ENCODE assay signal across 8 cellular contexts in the genomic region with DNA sequence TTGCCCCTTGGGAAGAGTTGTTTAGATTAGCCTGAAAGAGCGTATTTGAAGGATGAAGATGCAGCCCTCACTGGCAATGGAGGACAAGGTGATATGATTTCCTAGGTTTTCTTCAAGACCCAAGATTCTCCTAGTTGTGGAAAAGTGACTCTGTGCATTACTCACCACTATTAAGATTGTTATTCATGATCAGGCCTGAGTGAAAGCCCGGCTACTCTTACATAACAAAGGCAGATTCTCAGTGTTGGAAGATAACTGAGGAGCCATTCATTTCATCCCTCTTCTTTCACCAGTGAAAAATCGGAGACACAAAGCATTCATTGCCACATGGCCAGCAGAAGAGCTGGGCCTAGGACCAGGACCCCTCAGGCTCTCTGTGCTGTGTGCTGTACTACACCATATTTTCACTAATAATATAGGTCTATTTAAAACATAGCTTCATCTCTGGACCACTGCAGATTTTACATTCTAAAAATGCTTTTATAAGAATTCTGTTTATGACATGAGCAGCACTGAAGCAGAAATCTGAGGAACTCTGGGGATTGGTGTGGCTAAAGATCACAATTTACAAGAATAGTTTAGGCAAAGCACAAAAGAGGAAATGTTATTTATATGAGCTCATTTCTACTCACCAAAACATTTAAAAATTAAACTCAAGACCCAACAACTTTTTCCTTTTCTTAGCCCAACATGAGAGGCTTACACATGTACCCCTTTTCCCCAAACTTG.
DNase-seq lines count a peak whose midpoint lies in the region; ATAC-seq and TF ChIP-seq lines count a peak whose summit lies in the region.

No MANE protein-coding gene starts in this region.

- peak overlapping the region; percentile 87 to 93 (median 88) for H3K27ac ChIP-seq in gastroesophageal sphincter

- H3K36me3 ChIP-seq in adipocyte (ENCODE audit: control insufficient read depth, insufficient read depth, low read length, severe bottlenecking), result no peaks in the 10 kb centered on the region
- H3K36me3 ChIP-seq in gastroesophageal sphincter, result no peaks in the 10 kb centered on the region

- no peak for TF ChIP-seq EP300 in gastroesophageal sphincter (IDR thresholded peaks at IDR 0.05)

- no peak for TF ChIP-seq CTCF in gastroesophageal sphincter (IDR thresholded peaks at IDR 0.05)

- H3K9me3 ChIP-seq in adipocyte (ENCODE audit: control insufficient read depth, low read length) (no peaks in the 10 kb centered on the region), gastroesophageal sphincter (no peaks in the 10 kb centered on the region)

- H3K9ac ChIP-seq in adipocyte (ENCODE audit: low read length), result peak overlapping the region; percentile 17

- intact Hi-C loops in sciatic nerve (cut with DNase I), result no loop called here

- ATAC-seq in gastroesophageal sphincter (peak; percentile 18), sciatic nerve (peak; percentile 40), GM19397 (IDR thresholded peaks at IDR 0.05; ENCODE audit: unreplicated experiment) (no peak), GM19463 (IDR thresholded peaks at IDR 0.05; ENCODE audit: unreplicated experiment) (no peak)

- peaks cover 32% of the 10 kb centered on the region for H3K4me1 ChIP-seq in adipocyte (ENCODE audit: control insufficient read depth, insufficient read depth, low read length)
- H3K4me1 ChIP-seq in gastroesophageal sphincter, result peaks cover 17 to 44% (median 35%) of the 10 kb centered on the region in 3 donors

- DNase-seq in ELR (ENCODE audit: low read depth), result peak; percentile 81
- peak; percentile 49 for DNase-seq in adipocyte (ENCODE audit: low read depth)
- DNase-seq in sciatic nerve (ENCODE audit: low spot score), result no peak
- DNase-seq in stimulated activated CD4-positive, alpha-beta T cell treated with anti-CD3 and anti-CD28 coated beads, Interleukin-4, amount 100 ng/mL, for 4 hours, result no peak
- no peak for DNase-seq in activated CD4-positive, alpha-beta T cell treated with anti-CD3 and anti-CD28 coated beads for 4 hours

- H3K4me3 ChIP-seq in adipocyte (ENCODE audit: low read length) (no peak overlapping the region), gastroesophageal sphincter (no peak overlapping the region)

- H3K27me3 ChIP-seq in adipocyte (replicated peaks; ENCODE audit: control insufficient read depth, insufficient read depth, low read length) (no peaks in the 10 kb centered on the region), gastroesophageal sphincter (no peaks in the 10 kb centered on the region)

- TF ChIP-seq POLR2A in gastroesophageal sphincter (IDR thresholded peaks at IDR 0.05), result no peak

- WGBS in gastroesophageal sphincter (ENCODE audit: low coverage in 1 of 2), 2 donors, result 46 to 77% methylated on average over 2 to 3 of the region's 3 CpGs

Comparison
In these comparisons a context has a peak if more than half of its experiments do, and no peak if none do; other contexts are left out.
1. DNase-seq: peak in ELR (single experiment) and adipocyte (single experiment); none in sciatic nerve (single experiment), stimulated activated CD4-positive, alpha-beta T cell treated with anti-CD3 and anti-CD28 coated beads, Interleukin-4, amount 100 ng/mL, for 4 hours (0 of 2) and activated CD4-positive, alpha-beta T cell treated with anti-CD3 and anti-CD28 coated beads for 4 hours (0 of 2).
2. ATAC-seq: peak in gastroesophageal sphincter (single experiment) and sciatic nerve (single experiment); none in GM19397 (single experiment) and GM19463 (single experiment).